8 cellular contexts compared by ENCODE assay signal in the genomic region with DNA sequence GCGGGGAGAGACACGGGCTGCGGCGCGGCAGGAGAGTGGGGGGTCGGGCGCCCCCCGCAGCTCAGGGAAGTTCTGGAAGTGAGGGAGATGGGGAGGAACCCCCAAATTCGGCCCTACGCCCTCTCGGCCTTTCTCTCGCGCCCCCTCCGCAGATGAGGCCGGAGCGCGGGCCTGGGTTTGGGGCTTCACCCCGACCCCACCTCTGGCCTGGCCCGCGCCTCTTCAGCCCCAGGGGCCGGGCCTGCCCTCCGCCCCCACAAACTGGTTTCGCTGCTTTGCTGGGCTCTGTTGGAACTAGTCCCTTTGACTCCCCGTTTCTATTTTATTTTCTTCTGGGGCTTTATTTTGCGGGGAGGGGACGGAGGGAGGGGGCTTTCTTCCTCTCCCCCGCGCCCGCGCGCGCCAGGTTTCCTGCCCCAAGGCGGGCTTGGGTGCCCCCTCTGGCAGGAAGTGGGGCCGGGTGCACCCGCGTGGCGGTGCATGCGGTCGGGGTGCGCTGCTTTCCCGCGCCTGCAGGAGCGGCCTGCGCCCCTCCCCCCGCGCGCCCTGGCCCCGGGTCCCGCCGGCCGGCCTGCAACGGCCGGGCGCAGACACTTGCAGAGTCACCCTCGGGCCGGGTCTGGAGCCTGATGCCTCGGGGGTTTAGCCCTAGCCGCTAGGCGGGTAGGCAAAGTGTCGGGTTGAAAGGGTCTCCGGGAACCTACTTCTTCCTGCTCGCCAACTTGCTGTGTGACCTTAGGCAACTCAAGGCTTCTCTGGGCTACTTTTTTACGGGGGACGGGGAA. TPM values are rescaled to one million over a fixed set of nuclear protein-coding genes. Genes with fewer than 3 reads are reported as not detected.
A peak's percentile ranks its signal among the peaks of the same experiment; 100 is the strongest.
DNase-seq lines count a peak whose midpoint lies in the region; ATAC-seq and TF ChIP-seq lines count a peak whose summit lies in the region.

No MANE protein-coding gene starts in this region.

- intact Hi-C loops in dorsolateral prefrontal cortex (cut with DNase I) = loop anchor here in 1 of 2 donors (2.0 kb wide), 1 partner anchor 41 kb away; no protein-coding TSS in a partner anchor

- peak overlapping the region; percentile 37 for H2AFZ ChIP-seq in ACC112 (ENCODE audit: low read length, unreplicated experiment)

- H3K4me3 ChIP-seq in ACC112 (ENCODE audit: low read depth, low read length) (peak overlapping the region; percentile 95), dorsolateral prefrontal cortex (peak overlapping the region; percentile 65 to 86 (median 77))

- H3K79me2 ChIP-seq in ACC112 (ENCODE audit: control insufficient read depth, insufficient read depth, low read length, unreplicated experiment) = peaks cover 49% of the 10 kb centered on the region

- H3K4me1 ChIP-seq in ACC112 (ENCODE audit: control insufficient read depth, insufficient read depth, low read length, unreplicated experiment) = peaks cover 49% of the 10 kb centered on the region

- TF ChIP-seq CTCF in GM13976 (IDR thresholded peaks at IDR 0.05; ENCODE audit: borderline replicate concordance, control extremely low read depth, extremely low read depth, insufficient read depth, missing control alignments) (peak; percentile 31), dorsolateral prefrontal cortex (IDR thresholded peaks at IDR 0.05 in 54 of 56, conservative IDR thresholded peaks at IDR 0.05 in 2 of 56; ENCODE audit: low read depth in 1 of 56, partially characterized antibody in 56 of 56) (peak in 46 of 56 donors; percentile 7 to 56 (median 34))

- H3K27ac ChIP-seq in ACC112 (ENCODE audit: low read depth, low read length) (peak overlapping the region; percentile 60), dorsolateral prefrontal cortex (peak overlapping the region in 57 of 59 donors; percentile 31 to 90 (median 78))

- H3K36me3 ChIP-seq in ACC112 (ENCODE audit: insufficient read depth, low read length) = peaks cover 14% of the 10 kb centered on the region; the same call in 1 of the 2 replicates

- no peak for ATAC-seq in GM19395 (IDR thresholded peaks at IDR 0.05; ENCODE audit: unreplicated experiment)

- H3K27me3 ChIP-seq in ACC112 (ENCODE audit: insufficient read depth, low read length) (no peaks in the 10 kb centered on the region), dorsolateral prefrontal cortex (no peaks in the 10 kb centered on the region)

- in situ Hi-C loops in GM13976 (cut with MboI; ENCODE audit: low sequenced_read_pairs, unreplicated experiment) = no loop called here

- peak; percentile 69 for DNase-seq in GM13976 (ENCODE audit: low spot score)
- peak; percentile 88 for DNase-seq in NAMALWA (ENCODE audit: low spot score)
- peak; percentile 85 for DNase-seq in activated CD4-positive, alpha-beta T cell treated with anti-CD3 and anti-CD28 coated beads for 48 hours
- DNase-seq in dorsolateral prefrontal cortex = peak in 5 of 10 donors; percentile 33 to 67 (median 42)
- DNase-seq in lung microvascular endothelial cell (ENCODE audit: low read depth in 2 of 2) = peak; percentile 36 to 37
- DNase-seq in stimulated activated CD8-positive, alpha-beta memory T cell treated with anti-CD3 and anti-CD28 coated beads, Interleukin-7, amount 100 ng/mL, for 1 hour (ENCODE audit: low read depth in 2 of 2) = peak; percentile 37 to 39

RNA-seq across cellular contexts. Expression of a gene that starts 1.2 kb away (rescaled TPM):
- total RNA-seq in dorsolateral prefrontal cortex (10 to 100 TPM; 33.1 to 85.0 (median 58.3) TPM), lung microvascular endothelial cell (16.3 and 105 TPM in 2 replicates)

RNA-seq across cellular contexts. Expression of a gene that starts 10.9 kb away (rescaled TPM):
- total RNA-seq in dorsolateral prefrontal cortex (100 to 1,000 TPM in 3 of 120 experiments, 10 to 100 TPM in 117; 43.8 to 108 (median 67.5) TPM), lung microvascular endothelial cell (16.1 and 22.6 TPM in 2 replicates)
